1 cellular context compared by ENCODE assay signal in genomic region chr3:194561306-194561974, GRCh38.
TF ChIP-seq lines count a peak whose summit lies in the region.

No MANE protein-coding gene starts in this region.

TF ChIP-seq in K562, 482 proteins besides CTCF, POLR2A, EP300 and RAD21 (continued from another document and continues in another):
- TF ChIP-seq RNF219 (CRISPR knock-in tag; IDR thresholded peaks at IDR 0.05): no peak
- peak; percentile 76; the same call in 1 of the 2 replicates for TF ChIP-seq BACH1 (tag; IDR thresholded peaks at IDR 0.05)
- TF ChIP-seq C11orf30 (IDR thresholded peaks at IDR 0.05; ENCODE audit: low read depth): peak; percentile 95
- TF ChIP-seq ATF3 (IDR thresholded peaks at IDR 0.05): peak; percentile 100
- peak; percentile 91 for TF ChIP-seq ATF3 (CRISPR knock-in tag; conservative IDR thresholded peaks at IDR 0.05)
- no peak for TF ChIP-seq TEAD1 (CRISPR knock-in tag; IDR thresholded peaks at IDR 0.05)
- no peak; the same call in 1 of the 2 replicates for TF ChIP-seq TOE1 (IDR thresholded peaks at IDR 0.05; ENCODE audit: borderline replicate concordance)
- TF ChIP-seq TOE1 (CRISPR knock-in tag; IDR thresholded peaks at IDR 0.05; ENCODE audit: borderline replicate concordance, low read depth): no peak
- TF ChIP-seq TAL1 (IDR thresholded peaks at IDR 0.05): 0 out of 2 replicates have a peak, but pooled peaks have one; percentile 20
- TF ChIP-seq MXD1 (CRISPR knock-in tag; IDR thresholded peaks at IDR 0.05; ENCODE audit: borderline replicate concordance, poor library complexity, severe bottlenecking): no peak
- no peak for TF ChIP-seq FOXJ3 (CRISPR knock-in tag; IDR thresholded peaks at IDR 0.05)
- TF ChIP-seq HOXB6 (CRISPR knock-in tag; IDR thresholded peaks at IDR 0.05; ENCODE audit: borderline replicate concordance): no peak
- TF ChIP-seq CREB3 (tag; conservative IDR thresholded peaks at IDR 0.05; ENCODE audit: low read depth): no peak
- TF ChIP-seq THRAP3 (IDR thresholded peaks at IDR 0.05; ENCODE audit: borderline replicate concordance): no peak
- TF ChIP-seq MAFF (IDR thresholded peaks at IDR 0.05; ENCODE audit: low read length): peak; percentile 86
- peak; percentile 99 for TF ChIP-seq ATF7 (IDR thresholded peaks at IDR 0.05)
- no peak for TF ChIP-seq CLOCK (CRISPR knock-in tag; IDR thresholded peaks at IDR 0.05; ENCODE audit: borderline replicate concordance)
- no peak for TF ChIP-seq ERF (CRISPR knock-in tag; IDR thresholded peaks at IDR 0.05)
- peak; percentile 94 for TF ChIP-seq SMARCE1 (IDR thresholded peaks at IDR 0.05)
- peak; percentile 97 for TF ChIP-seq DPF2 (IDR thresholded peaks at IDR 0.05)
- no peak for TF ChIP-seq CHCHD3 (CRISPR knock-in tag; IDR thresholded peaks at IDR 0.05)
- no peak for TF ChIP-seq ZNF134 (CRISPR knock-in tag; conservative IDR thresholded peaks at IDR 0.05)
- no peak for TF ChIP-seq CEBPG (CRISPR knock-in tag; IDR thresholded peaks at IDR 0.05)
- peak; percentile 65 to 89; a peak in 3 of 4 replicates for TF ChIP-seq CEBPG (tag; conservative IDR thresholded peaks at IDR 0.05 in 1 of 2, IDR thresholded peaks at IDR 0.05 in 1 of 2)
- peak; percentile 70 for TF ChIP-seq EP400 (IDR thresholded peaks at IDR 0.05)
- TF ChIP-seq HMGN3 (IDR thresholded peaks at IDR 0.05; ENCODE audit: borderline replicate concordance, extremely low read depth, insufficient read length, low read depth, low read length): no peak
- TF ChIP-seq SMARCC2 (IDR thresholded peaks at IDR 0.05; ENCODE audit: low read depth): peak; percentile 93
- TF ChIP-seq FOXM1 (IDR thresholded peaks at IDR 0.05; ENCODE audit: low read depth): peak; percentile 42; the same call in 1 of the 2 replicates
- TF ChIP-seq FOXM1 (CRISPR knock-in tag; IDR thresholded peaks at IDR 0.05; ENCODE audit: low read depth): no peak
- TF ChIP-seq GTF3C2 (IDR thresholded peaks at IDR 0.05; ENCODE audit: borderline replicate concordance, extremely low read depth, insufficient read length): no peak
- TF ChIP-seq ZNF143 (CRISPR knock-in tag; IDR thresholded peaks at IDR 0.05): no peak
- no peak for TF ChIP-seq ZNF449 (CRISPR knock-in tag; IDR thresholded peaks at IDR 0.05)
- peak; percentile 53; the same call in 1 of the 2 replicates for TF ChIP-seq ETV1 (tag; conservative IDR thresholded peaks at IDR 0.05; ENCODE audit: low read depth)
- no peak for TF ChIP-seq PRPF4 (IDR thresholded peaks at IDR 0.05; ENCODE audit: insufficient read depth, low read depth, low read length, poor library complexity, severe bottlenecking)
- TF ChIP-seq TCF7L2 (IDR thresholded peaks at IDR 0.05; ENCODE audit: low read depth, low read length): no peak
- TF ChIP-seq RUNX1 (IDR thresholded peaks at IDR 0.05; ENCODE audit: low read depth): no peak
- peak; percentile 68 for TF ChIP-seq ADNP (tag; IDR thresholded peaks at IDR 0.05)
- no peak for TF ChIP-seq ILK (tag; IDR thresholded peaks at IDR 0.05; ENCODE audit: borderline replicate concordance, low read depth)
- TF ChIP-seq MNT (conservative IDR thresholded peaks at IDR 0.05): peak; percentile 9 to 31; a peak in 1 of 4 replicates
- TF ChIP-seq SNIP1 (IDR thresholded peaks at IDR 0.05; ENCODE audit: low read depth): no peak
- TF ChIP-seq HOMEZ (CRISPR knock-in tag; IDR thresholded peaks at IDR 0.05): no peak
- TF ChIP-seq MTA1 (IDR thresholded peaks at IDR 0.05; ENCODE audit: borderline replicate concordance): peak; percentile 81; the same call in 1 of the 2 replicates
- TF ChIP-seq JUNB (CRISPR knock-in tag; conservative IDR thresholded peaks at IDR 0.05): peak; percentile 84
- peak; percentile 56; the same call in 1 of the 2 replicates for TF ChIP-seq HES1 (IDR thresholded peaks at IDR 0.05; ENCODE audit: low read depth)
- no peak for TF ChIP-seq XRCC4 (IDR thresholded peaks at IDR 0.05; ENCODE audit: extremely low read depth, insufficient read depth, insufficient read length)
- no peak for TF ChIP-seq ZSCAN32 (CRISPR knock-in tag; IDR thresholded peaks at IDR 0.05)
- 0 out of 4 replicates have a peak, but pooled peaks of 1 of the 2 experiments have one; percentile 10 for TF ChIP-seq MAZ (CRISPR knock-in tag; conservative IDR thresholded peaks at IDR 0.05 in 1 of 2, IDR thresholded peaks at IDR 0.05 in 1 of 2)
